In genomic region chr4:148469938-148470337, GRCh38 we compare ENCODE assay signal across 23 cellular contexts. TPM values are rescaled to one million over a fixed set of nuclear protein-coding genes. Genes with fewer than 3 reads are reported as not detected.
DNase-seq lines count a peak whose midpoint lies in the region; ATAC-seq, FAIRE-seq and TF ChIP-seq lines count a peak whose summit lies in the region.
"Had no signal": no experiment of that assay in that cellular context is flagged by ENCODE, and none has a peak within 500 bp of the region (broad histone marks: within the 10 kb centered on the region; RNA-seq: fewer than 3 reads in every experiment).

No MANE protein-coding gene starts in this region.

- no TSS peak for BruUV-seq in HepG2 (replicated peaks; lab: Mats Ljungman, UMichigan)

- FAIRE-seq in HepG2 (lab: Jason Lieb, UNC) (no peak), small intestine (lab: Jason Lieb, UNC) (no peak)
- FAIRE-seq: A204.1, D721Med, GM12891, GM18507, H54 had no signal

- TF ChIP-seq RAD21 in liver (IDR thresholded peaks at IDR 0.05), result peak; percentile 74 to 76
- TF ChIP-seq RAD21 in HepG2 (CRISPR knock-in tag; IDR thresholded peaks at IDR 0.05), result no peak

- POLR2A ChIA-PET in HepG2 (lab: Yijun Ruan, JAX), result no interaction called here

- no peak for TF ChIP-seq POLR2A in HepG2 (IDR thresholded peaks at IDR 0.05; ENCODE audit: insufficient read depth in 1 of 2, low read depth in 2 of 2, low read length in 2 of 2)

- CTCF ChIA-PET in HepG2 (lab: Yijun Ruan, JAX; ENCODE audit: low intra/inter-chr PET ratio, low total read pairs), result no interaction called here

- no peak overlapping the region for H3K27ac ChIP-seq in liver (ENCODE audit: low read depth in 1 of 2, low read length in 2 of 2)
- H3K27ac ChIP-seq in HepG2 (ENCODE audit: extremely low read length, insufficient read depth, low read length), result no peak overlapping the region
- H3K27ac ChIP-seq in small intestine (ENCODE audit: low read depth in 1 of 2, low read length in 1 of 2), result no peak overlapping the region
- H3K27ac ChIP-seq: 22Rv1; BLaER1 treated with 17β-estradiol and CSF1 and Interleukin-3, amounts not matched to agents 10 nM and 100 nM had no signal

- TF ChIP-seq EP300 in HepG2 (IDR thresholded peaks at IDR 0.05; ENCODE audit: low read depth in 2 of 2, low read length in 2 of 2) (no peak), HepG2 (CRISPR knock-in tag; IDR thresholded peaks at IDR 0.05; ENCODE audit: borderline replicate concordance) (no peak)

- intact Hi-C loops in HepG2 (cut with micrococcal nuclease; ENCODE audit: unreplicated experiment) (no loop called here), left colon (cut with DNase I, micrococcal nuclease) (no loop called here)

- H3K4me1 ChIP-seq in liver (ENCODE audit: control insufficient read depth in 4 of 4, insufficient read depth in 4 of 4, low read length in 3 of 4) (no peaks in the 10 kb centered on the region), HepG2 (ENCODE audit: insufficient read depth, low read length) (no peaks in the 10 kb centered on the region), small intestine (ENCODE audit: control insufficient read depth in 2 of 2, insufficient read depth in 1 of 2, low read depth in 1 of 2, low read length in 1 of 2) (no peaks in the 10 kb centered on the region)
- H3K4me1 ChIP-seq: BE2C; BLaER1 treated with 17β-estradiol and CSF1 and Interleukin-3, amounts not matched to agents 10 nM and 100 nM had no signal

- ATAC-seq in HepG2 (no peak), left colon (peak; percentile 46), GM21717 (IDR thresholded peaks at IDR 0.05; ENCODE audit: unreplicated experiment) (no peak)

- H3K36me3 ChIP-seq in liver (ENCODE audit: control insufficient read depth in 4 of 4, insufficient read depth in 3 of 4, low read depth in 1 of 4, low read length in 3 of 4) (no peaks in the 10 kb centered on the region), HepG2 (replicated peaks in 1 of 2; ENCODE audit: control insufficient read depth in 1 of 2, insufficient read depth in 2 of 2, low read length in 2 of 2) (no peaks in the 10 kb centered on the region), small intestine (ENCODE audit: control insufficient read depth in 2 of 2, insufficient read depth in 2 of 2, low read length in 2 of 2) (no peaks in the 10 kb centered on the region)
- H3K36me3 ChIP-seq: BE2C; BLaER1 treated with 17β-estradiol and CSF1 and Interleukin-3, amounts not matched to agents 10 nM and 100 nM; HAP-1 had no signal

- no peaks in the 10 kb centered on the region for H3K9me3 ChIP-seq in liver (ENCODE audit: control insufficient read depth in 4 of 4, low read length in 3 of 4)
- no peaks in the 10 kb centered on the region for H3K9me3 ChIP-seq in HepG2 (ENCODE audit: low read length)
- no peaks in the 10 kb centered on the region for H3K9me3 ChIP-seq in small intestine (ENCODE audit: control insufficient read depth, low read depth)
- H3K9me3 ChIP-seq: BE2C; BLaER1 treated with 17β-estradiol and CSF1 and Interleukin-3, amounts not matched to agents 10 nM and 100 nM; HAP-1 had no signal

- DNase-seq in HepG2 (ENCODE audit: low spot score) (no peak), left colon (no peak), small intestine (peak; percentile 38), mesenteric fat pad (ENCODE audit: low spot score) (no peak)
- DNase-seq: BE2C; CD4-positive, alpha-beta T cell; CD8-positive, alpha-beta memory T cell; DMS 273 treated with DMSO at 0.1 percent for 48 hours; DMS79; EL; GF-D8; GOT3; HFFc6 had no signal

- in situ Hi-C loops in HepG2 (cut with HindIII; ENCODE audit: extremely low pct_ligation_motif_present, low pct_unique_long_range_greater_than_20kb), result no loop called here

- no peak overlapping the region for H3K4me3 ChIP-seq in liver (ENCODE audit: low read depth in 1 of 3, low read length in 3 of 3)
- H3K4me3 ChIP-seq in HepG2 (replicated peaks in 1 of 3; ENCODE audit: insufficient read depth in 1 of 3, low read depth in 2 of 3, low read length in 3 of 3), result no peak overlapping the region
- no peak overlapping the region for H3K4me3 ChIP-seq in small intestine (ENCODE audit: low read depth in 1 of 2, low read length in 2 of 2)
- H3K4me3 ChIP-seq: BLaER1 treated with 17β-estradiol and CSF1 and Interleukin-3, amounts not matched to agents 10 nM and 100 nM; HAP-1 had no signal

- TF ChIP-seq CTCF in liver (IDR thresholded peaks at IDR 0.05; ENCODE audit: low read depth, low read length, missing input control), result peak; percentile 11
- no peak for TF ChIP-seq CTCF in HepG2 (CRISPR knock-in tag; IDR thresholded peaks at IDR 0.05)

- H3K79me2 ChIP-seq in HepG2 (ENCODE audit: insufficient read depth, low read length), result no peaks in the 10 kb centered on the region

- H3K4me2 ChIP-seq in HepG2 (ENCODE audit: low read depth, low read length), result no peak overlapping the region
- H3K4me2 ChIP-seq: BLaER1 treated with 17β-estradiol and CSF1 and Interleukin-3, amounts not matched to agents 10 nM and 100 nM had no signal

- no peaks in the 10 kb centered on the region for H4K20me1 ChIP-seq in HepG2 (ENCODE audit: insufficient read depth, low read length)
- H4K20me1 ChIP-seq: BLaER1 treated with 17β-estradiol and CSF1 and Interleukin-3, amounts not matched to agents 10 nM and 100 nM had no signal

- H3K9ac ChIP-seq in liver (ENCODE audit: low read depth in 1 of 2, low read length in 2 of 2) (no peak overlapping the region), HepG2 (ENCODE audit: insufficient read depth, low read depth, low read length) (no peak overlapping the region)
- H3K9ac ChIP-seq: BLaER1 treated with 17β-estradiol and CSF1 and Interleukin-3, amounts not matched to agents 10 nM and 100 nM had no signal

- WGBS in liver, result 19% methylated on average over 2 of the region's 2 CpGs
- WGBS in HepG2 (ENCODE audit: low lambda C conversion rate), result 2% methylated on average over 2 of the region's 2 CpGs
- 10 to 46% (median 29%) methylated on average over 2 of the region's 2 CpGs for WGBS in small intestine, 3 donors

- H3K27me3 ChIP-seq in liver (ENCODE audit: control insufficient read depth in 4 of 4, insufficient read depth in 4 of 4, low read length in 3 of 4) (no peaks in the 10 kb centered on the region), HepG2 (ENCODE audit: control insufficient read depth in 1 of 2, insufficient read depth in 2 of 2, low read length in 2 of 2) (no peaks in the 10 kb centered on the region), small intestine (ENCODE audit: control insufficient read depth in 2 of 2, insufficient read depth in 2 of 2, low read length in 2 of 2) (no peaks in the 10 kb centered on the region)
- H3K27me3 ChIP-seq: BLaER1 treated with 17β-estradiol and CSF1 and Interleukin-3, amounts not matched to agents 10 nM and 100 nM had no signal

- no peak overlapping the region for H2AFZ ChIP-seq in HepG2 (ENCODE audit: low read length)

TF ChIP-seq in liver, 16 proteins besides CTCF, POLR2A, EP300 and RAD21 (continues in another document):
- TF ChIP-seq TAF1 (conservative IDR thresholded peaks at IDR 0.05), result no peak
- no peak for TF ChIP-seq RXRA (IDR thresholded peaks at IDR 0.05)
- peak; percentile 80 to 87 for TF ChIP-seq HNF4A (conservative IDR thresholded peaks at IDR 0.05)
- TF ChIP-seq JUND (IDR thresholded peaks at IDR 0.05), result no peak
- no peak for TF ChIP-seq NR2F2 (IDR thresholded peaks at IDR 0.05)
- TF ChIP-seq, protein P1, sequence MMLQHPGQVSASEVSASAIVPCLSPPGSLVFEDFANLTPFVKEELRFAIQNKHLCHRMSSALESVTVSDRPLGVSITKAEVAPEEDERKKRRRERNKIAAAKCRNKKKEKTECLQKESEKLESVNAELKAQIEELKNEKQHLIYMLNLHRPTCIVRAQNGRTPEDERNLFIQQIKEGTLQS (IDR thresholded peaks at IDR 0.05), result no peak
- peak; percentile 21 for TF ChIP-seq SP1 (IDR thresholded peaks at IDR 0.05)

TF ChIP-seq in HepG2, 621 proteins besides CTCF, POLR2A, EP300 and RAD21 (continues in another document):
- TF ChIP-seq, protein P2, sequence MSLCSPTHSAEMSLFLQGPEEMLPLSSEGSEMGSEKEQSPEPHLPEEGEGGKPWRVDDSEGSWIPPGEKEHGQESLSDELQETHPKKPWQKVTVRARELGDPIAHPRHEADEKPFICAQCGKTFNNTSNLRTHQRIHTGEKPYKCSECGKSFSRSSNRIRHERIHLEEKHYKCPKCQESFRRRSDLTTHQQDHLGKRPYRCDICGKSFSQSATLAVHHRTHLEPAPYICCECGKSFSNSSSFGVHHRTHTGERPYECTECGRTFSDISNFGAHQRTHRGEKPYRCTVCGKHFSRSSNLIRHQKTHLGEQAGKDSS (CRISPR knock-in tag; IDR thresholded peaks at IDR 0.05; ENCODE audit: borderline replicate concordance, low read depth), result no peak
- no peak for TF ChIP-seq STAT5B (CRISPR knock-in tag; IDR thresholded peaks at IDR 0.05)
- TF ChIP-seq HOXA3 (CRISPR knock-in tag; IDR thresholded peaks at IDR 0.05), result no peak

RNA-seq across cellular contexts. Expression of gene NR3C2, which starts 27.7 kb away (rescaled TPM):
- total RNA-seq in liver (10 to 100 TPM in 1 of 2 donors, 1 to 10 TPM in 1; 2.1 to 11.5 TPM), HepG2 (2016; rRNA removed; fragmentation: Illumina TruSeq; extraction: Trizol) (0.32 and 0.46 TPM in 2 replicates), left colon (100 to 1,000 TPM; 113 to 131 TPM), mesenteric fat pad (7.1 TPM)
- polyA plus RNA-seq in liver (1 to 10 TPM; 2.0 to 4.3 TPM), HepG2 (2011; rRNA removed) (0.20 and 0.26 TPM in 2 replicates), small intestine (10 to 100 TPM in 1 of 3 donors, 1 to 10 TPM in 2; 6.0 to 10.5 (median 8.4) TPM)
- total RNA-seq in HepG2 (2016; cell fraction: cytosol; rRNA removed; fragmentation: Illumina TruSeq; extraction: Trizol; ENCODE audit: low read depth), result 0.30 and 0.44 TPM in 2 replicates
- 0.25 and 0.37 TPM in 2 replicates for total RNA-seq in HepG2 (2016; cell fraction: insoluble cytoplasmic fraction; rRNA removed; fragmentation: Illumina TruSeq; extraction: Trizol)
- 0.25 and 0.45 TPM in 2 replicates for total RNA-seq in HepG2 (2016; cell fraction: membrane; rRNA removed; fragmentation: Illumina TruSeq; extraction: Trizol)
- 1.1 and 1.6 TPM in 2 replicates for total RNA-seq in HepG2 (2016; cell fraction: nucleus; rRNA removed; fragmentation: Illumina TruSeq; extraction: Trizol)
- polyA plus RNA-seq in HepG2 (2011; cell fraction: cytosol; rRNA removed), result 0.09 and 0.21 TPM in 2 replicates
- polyA plus RNA-seq in HepG2 (2011; cell fraction: nucleus; rRNA removed), result 0.29 and 0.50 TPM in 2 replicates
- 0.21 and 0.32 TPM in 2 replicates for polyA plus RNA-seq in HepG2 (2012)
- polyA plus RNA-seq in HepG2 (2016; cell fraction: cytosol; fragmentation: Illumina TruSeq; extraction: Trizol; ENCODE audit: low read depth), result not detected in 2 replicates
- polyA plus RNA-seq in HepG2 (2016; cell fraction: insoluble cytoplasmic fraction; fragmentation: Illumina TruSeq; extraction: Trizol; ENCODE audit: low read depth), result 0.39 and 0.41 TPM in 2 replicates
- 0.08 and 0.16 TPM in 2 replicates for polyA plus RNA-seq in HepG2 (2016; cell fraction: membrane; fragmentation: Illumina TruSeq; extraction: Trizol; ENCODE audit: low read depth)
- 0.16 and 0.33 TPM in 2 replicates for polyA plus RNA-seq in HepG2 (2016; cell fraction: nucleus; fragmentation: Illumina TruSeq; extraction: Trizol; ENCODE audit: insufficient read depth, low read depth)
- 0.19 and 1.1 TPM in 2 replicates for polyA minus RNA-seq in HepG2 (2011; rRNA and poly(A)+ RNA removed; ENCODE audit: low replicate concordance)
- 0.18 and 1.6 TPM in 2 replicates for polyA minus RNA-seq in HepG2 (2011; cell fraction: cytosol; rRNA and poly(A)+ RNA removed)
- 3.0 and 3.7 TPM in 2 replicates for polyA minus RNA-seq in HepG2 (2011; cell fraction: nucleus; rRNA and poly(A)+ RNA removed)

Comparison
In these comparisons a context has a peak if more than half of its experiments do, and no peak if none do; other contexts are left out.
1. RNA of gene NR3C2, which starts 27.7 kb away (total RNA-seq): 113 to 131 TPM in left colon; 2.1 to 11.5 TPM in liver, 7.1 TPM in mesenteric fat pad (single experiment) and 0.25 to 1.6 TPM in HepG2; every median in the first group is over 4 times any median in the second.